ENCODE assay signal across 18 cellular contexts in genomic region chr7:135098391-135098790, GRCh38. TPM values are rescaled to one million over a fixed set of nuclear protein-coding genes. Genes with fewer than 3 reads are reported as not detected.
DNase-seq lines count a peak whose midpoint lies in the region; ATAC-seq and TF ChIP-seq lines count a peak whose summit lies in the region.
"Had no signal": no experiment of that assay in that cellular context is flagged by ENCODE, and none has a peak within 500 bp of the region (broad histone marks: within the 10 kb centered on the region; RNA-seq: fewer than 3 reads in every experiment).

No MANE protein-coding gene starts in this region.

- no peak overlapping the region for H2AFZ ChIP-seq in trophoblast cell (ENCODE audit: insufficient read depth, low read length, poor library complexity)
- H2AFZ ChIP-seq: GM23248 had no signal

- no peaks in the 10 kb centered on the region for H3K4me1 ChIP-seq in trophoblast cell (ENCODE audit: control insufficient read depth in 1 of 2, insufficient read depth in 2 of 2, low read length in 2 of 2)
- H3K4me1 ChIP-seq: BE2C had no signal

- no peak overlapping the region for H2AK5ac ChIP-seq in trophoblast cell (ENCODE audit: low read length)

- H4K12ac ChIP-seq in trophoblast cell (ENCODE audit: low read depth, low read length) = no peak overlapping the region

- no peak overlapping the region for H3K27ac ChIP-seq in trophoblast cell (ENCODE audit: low read depth, low read length)
- H3K27ac ChIP-seq in substantia nigra (ENCODE audit: low read depth, low read length, poor library complexity, severe bottlenecking) = no peak overlapping the region
- H3K27ac ChIP-seq: GM23248 had no signal

- H3K4me3 ChIP-seq in fibroblast of pulmonary artery (replicated peaks; ENCODE audit: low read depth, low read length) (no peak overlapping the region), trophoblast cell (ENCODE audit: low read depth, low read length) (no peak overlapping the region)
- H3K4me3 ChIP-seq: GM23248 had no signal

- POLR2A ChIA-PET in WTC11 (lab: Charles Lee) = no interaction called here

- H3K4me1 Mint-ChIP-seq in WTC11 = peaks cover 8% of the 10 kb centered on the region; the same call in 1 of the 2 replicates

- H3K9me3 ChIP-seq in trophoblast cell (ENCODE audit: insufficient read depth, low read depth, low read length) = no peaks in the 10 kb centered on the region

- H3K9me3 Mint-ChIP-seq in WTC11 = 0 out of 2 replicates have a peak, but pooled peaks cover 6% of the 10 kb centered on the region

- WGBS in trophoblast cell (ENCODE audit: extremely low coverage, insufficient coverage, insufficient read length) = no CpG with 5 or more reads among the region's 3 CpGs

- no peak overlapping the region for H4K8ac ChIP-seq in trophoblast cell (ENCODE audit: low read depth, low read length)

- H2BK120ac ChIP-seq in trophoblast cell (ENCODE audit: insufficient read depth, low read length, poor library complexity) = no peak overlapping the region

- CTCF ChIA-PET in WTC11 (lab: Charles Lee) = no interaction called here

- no peak overlapping the region for H3K4ac ChIP-seq in trophoblast cell (ENCODE audit: low read depth, low read length)

- H3K27ac Mint-ChIP-seq in WTC11 = no peak overlapping the region
- H3K27ac Mint-ChIP-seq: CD4-positive, alpha-beta T cell had no signal

- no peak overlapping the region for H3K9ac ChIP-seq in trophoblast cell (ENCODE audit: low read length)
- H3K9ac ChIP-seq: GM23248 had no signal

- no peak for ATAC-seq in WTC11

- no peaks in the 10 kb centered on the region for H3K27me3 ChIP-seq in trophoblast cell (ENCODE audit: insufficient read depth, low read length)
- H3K27me3 ChIP-seq: BE2C had no signal

- no peaks in the 10 kb centered on the region; the same call in 1 of the 2 replicates for H3K27me3 Mint-ChIP-seq in WTC11 (ENCODE audit: low read depth)
- H3K27me3 Mint-ChIP-seq: CD4-positive, alpha-beta T cell had no signal

- H3K36me3 Mint-ChIP-seq in WTC11 = no peaks in the 10 kb centered on the region

- TF ChIP-seq CTCF in fibroblast of pulmonary artery (IDR thresholded peaks at IDR 0.05; ENCODE audit: low read length, missing control alignments) (no peak), WTC11 (IDR thresholded peaks at IDR 0.05) (no peak)

- no peaks in the 10 kb centered on the region for H3K79me2 ChIP-seq in trophoblast cell (ENCODE audit: control insufficient read depth, insufficient read depth, low read length, poor library complexity)

- no peaks in the 10 kb centered on the region for H3K79me1 ChIP-seq in trophoblast cell (ENCODE audit: low read length)

- H3K23ac ChIP-seq in trophoblast cell (ENCODE audit: low read length) = no peak overlapping the region

- no peak overlapping the region for H2BK5ac ChIP-seq in trophoblast cell (ENCODE audit: low read depth, low read length, poor library complexity)

- DNase-seq in M059J (ENCODE audit: low read depth) (peak; percentile 3), amniotic epithelial cell (ENCODE audit: low read depth) (peak; percentile 4), fibroblast of pulmonary artery (ENCODE audit: low read depth) (peak; percentile 24), trophoblast cell (peak; percentile 37 to 84), WTC11 (ENCODE audit: low spot score) (no peak), NCI-H526 treated with DMSO at 0.1 percent for 48 hours (lab: John Stamatoyannopoulos, UW) (no peak), substantia nigra (lab: John Stamatoyannopoulos, UW) (no peak)
- DNase-seq in activated naive CD4-positive, alpha-beta T cell (lab: John Stamatoyannopoulos, UW) = no peak
- DNase-seq: BE2C; CD4-positive, alpha-beta T cell; GM23248; HCEC 1CT; KBM-7; NCI-H1048; NCI-H2081 treated with DMSO at 0.1 percent for 48 hours; NCI-H2227 treated with DMSO at 0.1 percent for 48 hours; RPMI8226 had no signal

- H3K14ac ChIP-seq in trophoblast cell (ENCODE audit: low read length) = no peak overlapping the region

- no peak overlapping the region for H2BK12ac ChIP-seq in trophoblast cell (ENCODE audit: low read length)

- H3K4me3 Mint-ChIP-seq in WTC11 = no peak overlapping the region
- H3K4me3 Mint-ChIP-seq: CD4-positive, alpha-beta T cell had no signal

- H4K91ac ChIP-seq in trophoblast cell (ENCODE audit: low read depth, low read length) = no peak overlapping the region

- H3K18ac ChIP-seq in trophoblast cell (ENCODE audit: low read length) = no peak overlapping the region

- no peak overlapping the region for H3K4me2 ChIP-seq in trophoblast cell (ENCODE audit: low read length)

- H3K36me3 ChIP-seq in trophoblast cell (ENCODE audit: control insufficient read depth in 1 of 2, insufficient read depth in 2 of 2, low read length in 2 of 2) = no peaks in the 10 kb centered on the region
- H3K36me3 ChIP-seq: BE2C had no signal

TF ChIP-seq in WTC11, 78 proteins besides CTCF, POLR2A, EP300 and RAD21:
- TF ChIP-seq JUN (CRISPR knock-in tag; IDR thresholded peaks at IDR 0.05) = no peak
- TF ChIP-seq, protein P1, sequence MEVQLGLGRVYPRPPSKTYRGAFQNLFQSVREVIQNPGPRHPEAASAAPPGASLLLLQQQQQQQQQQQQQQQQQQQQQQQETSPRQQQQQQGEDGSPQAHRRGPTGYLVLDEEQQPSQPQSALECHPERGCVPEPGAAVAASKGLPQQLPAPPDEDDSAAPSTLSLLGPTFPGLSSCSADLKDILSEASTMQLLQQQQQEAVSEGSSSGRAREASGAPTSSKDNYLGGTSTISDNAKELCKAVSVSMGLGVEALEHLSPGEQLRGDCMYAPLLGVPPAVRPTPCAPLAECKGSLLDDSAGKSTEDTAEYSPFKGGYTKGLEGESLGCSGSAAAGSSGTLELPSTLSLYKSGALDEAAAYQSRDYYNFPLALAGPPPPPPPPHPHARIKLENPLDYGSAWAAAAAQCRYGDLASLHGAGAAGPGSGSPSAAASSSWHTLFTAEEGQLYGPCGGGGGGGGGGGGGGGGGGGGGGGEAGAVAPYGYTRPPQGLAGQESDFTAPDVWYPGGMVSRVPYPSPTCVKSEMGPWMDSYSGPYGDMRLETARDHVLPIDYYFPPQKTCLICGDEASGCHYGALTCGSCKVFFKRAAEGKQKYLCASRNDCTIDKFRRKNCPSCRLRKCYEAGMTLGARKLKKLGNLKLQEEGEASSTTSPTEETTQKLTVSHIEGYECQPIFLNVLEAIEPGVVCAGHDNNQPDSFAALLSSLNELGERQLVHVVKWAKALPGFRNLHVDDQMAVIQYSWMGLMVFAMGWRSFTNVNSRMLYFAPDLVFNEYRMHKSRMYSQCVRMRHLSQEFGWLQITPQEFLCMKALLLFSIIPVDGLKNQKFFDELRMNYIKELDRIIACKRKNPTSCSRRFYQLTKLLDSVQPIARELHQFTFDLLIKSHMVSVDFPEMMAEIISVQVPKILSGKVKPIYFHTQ (CRISPR knock-in tag; IDR thresholded peaks at IDR 0.05) = no peak
- no peak for TF ChIP-seq MXD4 (CRISPR knock-in tag; IDR thresholded peaks at IDR 0.05; ENCODE audit: borderline replicate concordance)
- no peak for TF ChIP-seq NFATC4 (CRISPR knock-in tag; IDR thresholded peaks at IDR 0.05)
- TF ChIP-seq, protein P2, sequence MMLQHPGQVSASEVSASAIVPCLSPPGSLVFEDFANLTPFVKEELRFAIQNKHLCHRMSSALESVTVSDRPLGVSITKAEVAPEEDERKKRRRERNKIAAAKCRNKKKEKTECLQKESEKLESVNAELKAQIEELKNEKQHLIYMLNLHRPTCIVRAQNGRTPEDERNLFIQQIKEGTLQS (CRISPR knock-in tag; conservative IDR thresholded peaks at IDR 0.05) = no peak
- TF ChIP-seq ZNF263 (CRISPR knock-in tag; IDR thresholded peaks at IDR 0.05; ENCODE audit: low read depth) = no peak
- TF ChIP-seq, protein P3, sequence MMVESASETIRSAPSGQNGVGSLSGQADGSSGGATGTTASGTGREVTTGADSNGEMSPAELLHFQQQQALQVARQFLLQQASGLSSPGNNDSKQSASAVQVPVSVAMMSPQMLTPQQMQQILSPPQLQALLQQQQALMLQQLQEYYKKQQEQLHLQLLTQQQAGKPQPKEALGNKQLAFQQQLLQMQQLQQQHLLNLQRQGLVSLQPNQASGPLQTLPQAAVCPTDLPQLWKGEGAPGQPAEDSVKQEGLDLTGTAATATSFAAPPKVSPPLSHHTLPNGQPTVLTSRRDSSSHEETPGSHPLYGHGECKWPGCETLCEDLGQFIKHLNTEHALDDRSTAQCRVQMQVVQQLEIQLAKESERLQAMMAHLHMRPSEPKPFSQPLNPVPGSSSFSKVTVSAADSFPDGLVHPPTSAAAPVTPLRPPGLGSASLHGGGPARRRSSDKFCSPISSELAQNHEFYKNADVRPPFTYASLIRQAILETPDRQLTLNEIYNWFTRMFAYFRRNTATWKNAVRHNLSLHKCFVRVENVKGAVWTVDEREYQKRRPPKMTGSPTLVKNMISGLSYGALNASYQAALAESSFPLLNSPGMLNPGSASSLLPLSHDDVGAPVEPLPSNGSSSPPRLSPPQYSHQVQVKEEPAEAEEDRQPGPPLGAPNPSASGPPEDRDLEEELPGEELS (CRISPR knock-in tag; IDR thresholded peaks at IDR 0.05) = no peak
- no peak for TF ChIP-seq PRRX2 (CRISPR knock-in tag; IDR thresholded peaks at IDR 0.05)
- no peak for TF ChIP-seq EMX1 (CRISPR knock-in tag; IDR thresholded peaks at IDR 0.05)
- no peak for TF ChIP-seq CREM (CRISPR knock-in tag; IDR thresholded peaks at IDR 0.05)
- no peak for TF ChIP-seq PREB (CRISPR knock-in tag; IDR thresholded peaks at IDR 0.05; ENCODE audit: borderline replicate concordance)
- TF ChIP-seq ELF4 (CRISPR knock-in tag; IDR thresholded peaks at IDR 0.05; ENCODE audit: low read depth) = no peak
- no peak for TF ChIP-seq SMAD4 (CRISPR knock-in tag; IDR thresholded peaks at IDR 0.05)

RNA-seq across cellular contexts. Expression of gene TMEM140, which starts 49.5 kb away (rescaled TPM):
- 11.2 and 21.2 TPM in 2 replicates for total RNA-seq in M059J (2014; rRNA removed; shearing (Covaris generic))
- 0.25 and 0.26 TPM in 2 replicates for polyA plus RNA-seq in trophoblast cell (2013)
- 0.11 to 0.14 TPM in 2 of 3 replicates, not detected in the other for total RNA-seq in WTC11 (2021)
- total RNA-seq: MCF 10A had no signal

Comparison
In these comparisons a context has a peak if more than half of its experiments do, and no peak if none do; other contexts are left out.
1. DNase-seq: peak in M059J (single experiment), amniotic epithelial cell (single experiment), fibroblast of pulmonary artery (single experiment) and trophoblast cell (2 of 2); none in WTC11 (single experiment), NCI-H526 treated with DMSO at 0.1 percent for 48 hours (single experiment), substantia nigra (0 of 49) and activated naive CD4-positive, alpha-beta T cell (0 of 4).
2. RNA of gene TMEM140, which starts 49.5 kb away (total RNA-seq): 11.2 to 21.2 TPM in M059J; 0.11 to 0.14 TPM in WTC11; every median in the first group is over 10 times any median in the second.